In genomic region chr4:119362413-119362812, GRCh38 we compare ENCODE assay signal across 15 cellular contexts. TPM values are rescaled to one million over a fixed set of nuclear protein-coding genes. Genes with fewer than 3 reads are reported as not detected.
"Had no signal": no experiment of that assay in that cellular context is flagged by ENCODE, and none has a peak within 500 bp of the region (broad histone marks: within the 10 kb centered on the region; RNA-seq: fewer than 3 reads in every experiment).

No MANE protein-coding gene starts in this region.

RNA-seq across cellular contexts. Expression of gene FABP2, which starts 40.5 kb away (rescaled TPM):
- total RNA-seq: activated B cell treated with CpG ODN at 0.5 μM for 24 hours; activated CD4-positive, alpha-beta memory T cell treated with anti-CD3 and anti-CD28 coated beads for 36 hours; activated CD4-positive, alpha-beta memory T cell treated with anti-CD3 and anti-CD28 coated beads, Interleukin-2, amount 10 ng/mL, durations not matched to agents 7 days and 5 days; activated CD4-positive, alpha-beta T cell treated with anti-CD3 and anti-CD28 coated beads for 36 hours; activated CD4-positive, alpha-beta T cell treated with anti-CD3 and anti-CD28 coated beads, Interleukin-2, amount 10 ng/mL, durations not matched to agents 24 days and 14 days; activated CD4-positive, alpha-beta T cell treated with anti-CD3 and anti-CD28 coated beads, Interleukin-2, amount 10 ng/mL, durations not matched to agents 7 days and 5 days; activated CD8-positive, alpha-beta memory T cell treated with anti-CD3 and anti-CD28 coated beads for 36 hours; activated CD8-positive, alpha-beta memory T cell treated with anti-CD3 and anti-CD28 coated beads, Interleukin-2, amount 10 ng/mL, durations not matched to agents 7 days and 5 days; activated CD8-positive, alpha-beta T cell treated with anti-CD3 and anti-CD28 coated beads for 36 hours; activated CD8-positive, alpha-beta T cell treated with anti-CD3 and anti-CD28 coated beads, Interleukin-2, amount 10 ng/mL, durations not matched to agents 7 days and 5 days; T-cell; T-helper 1 cell treated with Interleukin-12 subunit alpha and Interleukin-12 subunit beta and Interleukin-4 antibody, amounts not matched to agents 30 ng/mL and 1 ng/mL, for 36 hours; T-helper 17 cell; T-helper 2 cell treated with Interferon-gamma antibody and Interleukin-4, amounts not matched to agents 100 ng/mL and 5 ng/mL, for 36 hours; WTC11 had no signal
